In the genomic region with DNA sequence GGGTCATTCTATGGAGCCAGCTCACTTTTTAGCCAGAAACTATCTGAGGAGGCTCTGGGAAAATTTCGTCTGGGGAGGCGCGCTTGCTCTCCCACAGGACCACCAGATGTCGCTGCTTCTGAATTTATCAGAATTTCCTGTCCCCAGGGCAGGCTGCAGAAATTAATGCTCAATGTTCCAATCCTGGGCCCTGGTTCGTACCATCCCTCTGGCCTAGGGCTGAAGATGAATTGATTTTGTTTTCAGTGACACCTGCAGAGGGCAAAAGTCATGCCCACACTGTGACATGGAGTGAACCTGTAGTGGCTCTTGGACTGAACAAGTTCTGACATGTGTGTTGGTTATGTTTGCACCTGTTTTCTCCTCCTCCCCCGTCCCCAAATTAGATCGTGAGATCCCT, we compare ENCODE assay signal across 8 cellular contexts.
DNase-seq lines count a peak whose midpoint lies in the region; ATAC-seq and TF ChIP-seq lines count a peak whose summit lies in the region.

No MANE protein-coding gene starts in this region.

- TF ChIP-seq CTCF in Caco-2 (IDR thresholded peaks at IDR 0.05; ENCODE audit: insufficient read depth in 1 of 2, low read depth in 1 of 2, low read length in 1 of 2, severe bottlenecking in 1 of 2, unreplicated experiment in 1 of 2) (peak; percentile 70 to 76), RWPE2 (IDR thresholded peaks at IDR 0.05; ENCODE audit: poor library complexity, severe bottlenecking) (peak; percentile 81), sigmoid colon (IDR thresholded peaks at IDR 0.05) (peak in 3 of 4 experiments; percentile 40 to 69 (median 57))

- H3K27me3 ChIP-seq in Caco-2 (replicated peaks; ENCODE audit: control insufficient read depth, insufficient read depth, low read length) = no peaks in the 10 kb centered on the region
- no peaks in the 10 kb centered on the region for H3K27me3 ChIP-seq in RWPE2 (ENCODE audit: insufficient read depth, poor library complexity, severe bottlenecking)
- H3K27me3 ChIP-seq in sigmoid colon = peaks cover 0 to 5% (median 0%) of the 10 kb centered on the region in 3 donors

- peak; percentile 44 for ATAC-seq in HG03432 (IDR thresholded peaks at IDR 0.05; ENCODE audit: unreplicated experiment)
- peak; percentile 53; the same call in 2 of the 3 replicates for ATAC-seq in RWPE2 (ENCODE audit: low read depth)
- peak in 1 of 2 donors; percentile 36 for ATAC-seq in left cardiac atrium
- no peak for ATAC-seq in HG02642 (IDR thresholded peaks at IDR 0.05; ENCODE audit: poor library complexity, unreplicated experiment)
- no peak for ATAC-seq in GM21529 (IDR thresholded peaks at IDR 0.05; ENCODE audit: unreplicated experiment)

- H3K4me1 ChIP-seq in Caco-2 = no peaks in the 10 kb centered on the region
- no peaks in the 10 kb centered on the region for H3K4me1 ChIP-seq in RWPE2 (ENCODE audit: insufficient read depth, poor library complexity, severe bottlenecking)
- H3K4me1 ChIP-seq in sigmoid colon = no peaks in the 10 kb centered on the region

- no peak for TF ChIP-seq EP300 in sigmoid colon (IDR thresholded peaks at IDR 0.05)

- intact Hi-C loops in Caco-2 (cut with micrococcal nuclease; ENCODE audit: unreplicated experiment) (loop anchor here (1.0 to 5.0 kb wide), 2 partner anchors 135 to 716 kb away; no protein-coding TSS in a partner anchor), left cardiac atrium (cut with DNase I) (loop anchor here (5.0 to 10.0 kb wide), 3 partner anchors 483 to 713 kb away; no protein-coding TSS in a partner anchor), sigmoid colon (cut with DNase I) (loop anchor here (5.0 kb wide), 2 partner anchors 611 to 716 kb away; partner anchors contain the start of gene XYLT1)

- no peaks in the 10 kb centered on the region for H3K4me1 Mint-ChIP-seq in Caco-2 (ENCODE audit: low read depth, unreplicated experiment)

- peaks cover under 1% of the 10 kb centered on the region for H3K27me3 Mint-ChIP-seq in Caco-2 (ENCODE audit: insufficient read depth, unreplicated experiment)

- no peak overlapping the region for H3K27ac ChIP-seq in RWPE2 (ENCODE audit: poor library complexity, severe bottlenecking)
- H3K27ac ChIP-seq in sigmoid colon = no peak overlapping the region

- no peak overlapping the region for H3K4me3 Mint-ChIP-seq in Caco-2 (ENCODE audit: unreplicated experiment)

- H3K27ac Mint-ChIP-seq in Caco-2 (ENCODE audit: unreplicated experiment) = no peak overlapping the region

- WGBS in sigmoid colon, 2 donors = 15 to 24% methylated on average over 7 of the region's 7 CpGs

- no peaks in the 10 kb centered on the region for H3K9me3 Mint-ChIP-seq in Caco-2 (ENCODE audit: unreplicated experiment)

- no TSS peak for BruUV-seq in Caco-2 (replicated peaks; lab: Mats Ljungman, UMichigan)

- H3K36me3 ChIP-seq in Caco-2 (ENCODE audit: control insufficient read depth, insufficient read depth, low read length) (no peaks in the 10 kb centered on the region), RWPE2 (ENCODE audit: low read depth) (no peaks in the 10 kb centered on the region), sigmoid colon (no peaks in the 10 kb centered on the region)

- CTCF ChIA-PET in Caco-2 (lab: Charles Lee) = no interaction called here

- no peak for TF ChIP-seq POLR2A in sigmoid colon (IDR thresholded peaks at IDR 0.05)

- POLR2A ChIA-PET in Caco-2 (lab: Charles Lee) = no interaction called here

- no peak overlapping the region for H3K4me3 ChIP-seq in Caco-2 (ENCODE audit: low read depth, low read length)
- no peak overlapping the region for H3K4me3 ChIP-seq in RWPE2 (ENCODE audit: severe bottlenecking)
- no peak overlapping the region for H3K4me3 ChIP-seq in sigmoid colon

- H3K36me3 Mint-ChIP-seq in Caco-2 (ENCODE audit: insufficient read depth, unreplicated experiment) = no peaks in the 10 kb centered on the region

- no peaks in the 10 kb centered on the region for H3K9me3 ChIP-seq in Caco-2
- H3K9me3 ChIP-seq in RWPE2 (ENCODE audit: severe bottlenecking) = no peaks in the 10 kb centered on the region
- H3K9me3 ChIP-seq in sigmoid colon = no peaks in the 10 kb centered on the region

- peak; percentile 40 to 57 for DNase-seq in Caco-2
- DNase-seq in RWPE2 (ENCODE audit: low spot score) = no peak
- peak; percentile 40 for DNase-seq in activated naive CD4-positive, alpha-beta T cell treated with Interleukin-2 at 50 U/mL for 16 hours
- peak; percentile 32 for DNase-seq in left cardiac atrium
- DNase-seq in sigmoid colon = no peak

Comparison
In these comparisons a context has a peak if more than half of its experiments do, and no peak if none do; other contexts are left out.
1. DNase-seq: peak in Caco-2 (2 of 2), activated naive CD4-positive, alpha-beta T cell treated with Interleukin-2 at 50 U/mL for 16 hours (single experiment) and left cardiac atrium (single experiment); none in RWPE2 (single experiment) and sigmoid colon (single experiment).
2. ATAC-seq: peak in HG03432 (single experiment) and RWPE2 (single experiment); none in HG02642 (single experiment) and GM21529 (single experiment).
3. Peak in every context shown above with its lines, with median percentiles within 50 percentile points of each other: CTCF ChIP-seq.